Comparison of ENCODE assay signal across 8 cellular contexts in genomic region chr16:89700649-89701424, GRCh38. TPM values are rescaled to one million over a fixed set of nuclear protein-coding genes. Genes with fewer than 3 reads are reported as not detected.
DNase-seq lines count a peak whose midpoint lies in the region; ATAC-seq and TF ChIP-seq lines count a peak whose summit lies in the region.

No MANE protein-coding gene starts in this region.

- H3K79me2 ChIP-seq in KMS-11 (ENCODE audit: insufficient read depth, low read depth), result no peaks in the 10 kb centered on the region

- CTCF ChIA-PET in WTC11 (lab: Charles Lee), result interaction anchor here (0.6 to 3.6 kb wide), 36 partner anchors 10 to 508 kb away, joined by 3 to 36 read pairs (median 4); partner anchors contain the start of genes CDK10, CHMP1A, MC1R and SPATA33

- intact Hi-C loops in lower leg skin (cut with DNase I; ENCODE audit: low total_unique reads) (loop anchor here (10.0 kb wide), 1 partner anchor 164 kb away; no protein-coding TSS in a partner anchor), stomach (cut with DNase I; ENCODE audit: low total_unique reads) (loop anchor here (10.0 kb wide), 1 partner anchor 164 kb away; no protein-coding TSS in a partner anchor)

- POLR2A ChIA-PET in WTC11 (lab: Charles Lee), result interaction anchor here (0.9 to 2.6 kb wide), 6 partner anchors 10 to 893 kb away, joined by 3 to 18 read pairs (median 6); partner anchors contain the start of gene CDK10

- peak overlapping the region; percentile 64 for H3K4me3 Mint-ChIP-seq in WTC11

- no peaks in the 10 kb centered on the region for H3K9me3 ChIP-seq in stomach

- H2AFZ ChIP-seq in KMS-11 (ENCODE audit: low read depth), result peak overlapping the region; percentile 56

- H3K27ac ChIP-seq in KMS-11 (peak overlapping the region; percentile 68), coronary artery (peak overlapping the region; percentile 76 to 90), stomach (peak overlapping the region; percentile 89 to 99 (median 94))

- no peaks in the 10 kb centered on the region for H3K9me3 Mint-ChIP-seq in WTC11

- peaks cover 12% of the 10 kb centered on the region for H3K4me1 Mint-ChIP-seq in WTC11

- peak overlapping the region; percentile 64 for H3K9ac ChIP-seq in KMS-11

- 3 to 4% methylated on average over 20 to 44 of the region's 78 CpGs for WGBS in lower leg skin, 2 donors
- WGBS in stomach, 5 donors, result 1 to 2% (median 1%) methylated on average over 41 to 78 of the region's 78 CpGs; no CpG with 5 or more reads in 1 of the 5 donors

- H3K4me2 ChIP-seq in KMS-11, result peak overlapping the region; percentile 85

- H3K36me3 ChIP-seq in KMS-11 (ENCODE audit: insufficient read depth) (no peaks in the 10 kb centered on the region), stomach (peaks cover 0 to 24% (median 21%) of the 10 kb centered on the region in 4 donors)

- H3K27ac Mint-ChIP-seq in WTC11, result no peak overlapping the region

- no peak overlapping the region for H3K4me3 ChIP-seq in KMS-11 (IDR thresholded peaks at IDR 0.05; ENCODE audit: insufficient read depth, low read depth, low read length)
- peak overlapping the region; percentile 82 for H3K4me3 ChIP-seq in coronary artery
- peak overlapping the region; percentile 56 for H3K4me3 ChIP-seq in lower leg skin (ENCODE audit: low read depth, poor library complexity, severe bottlenecking)
- peak overlapping the region; percentile 70 to 80 (median 74) for H3K4me3 ChIP-seq in stomach

- H3K4me1 ChIP-seq in KMS-11 (ENCODE audit: low read depth, poor library complexity, severe bottlenecking) (peaks cover 33% of the 10 kb centered on the region), stomach (peaks cover 28 to 53% (median 44%) of the 10 kb centered on the region in 4 donors)

- no peaks in the 10 kb centered on the region for H4K20me1 ChIP-seq in KMS-11 (ENCODE audit: insufficient read depth)

- TF ChIP-seq EP300 in stomach (IDR thresholded peaks at IDR 0.05), result no peak

- H3K36me3 Mint-ChIP-seq in WTC11, result peaks cover 3% of the 10 kb centered on the region; the same call in 1 of the 2 replicates

- TF ChIP-seq CTCF in KMS-11 (conservative IDR thresholded peaks at IDR 0.05; ENCODE audit: low read depth, low read length), result 0 out of 2 replicates have a peak, but pooled peaks have one; percentile 19
- peak; percentile 10; the same call in 1 of the 2 replicates for TF ChIP-seq CTCF in WTC11 (IDR thresholded peaks at IDR 0.05)
- no peak for TF ChIP-seq CTCF in coronary artery (IDR thresholded peaks at IDR 0.05)
- no peak for TF ChIP-seq CTCF in lower leg skin (IDR thresholded peaks at IDR 0.05)
- TF ChIP-seq CTCF in stomach (IDR thresholded peaks at IDR 0.05), result peak in 1 of 7 experiments; percentile 4

- peaks cover 31% of the 10 kb centered on the region for H3K27me3 Mint-ChIP-seq in WTC11 (ENCODE audit: low read depth)

- H3K27me3 ChIP-seq in KMS-11 (ENCODE audit: insufficient read depth, low read depth), result no peaks in the 10 kb centered on the region
- H3K27me3 ChIP-seq in stomach, result peaks cover 0 to 29% (median 0%) of the 10 kb centered on the region in 3 donors

- peak; percentile 32 for DNase-seq in NCI-H510A (lab: John Stamatoyannopoulos, UW)
- DNase-seq in NCI-H510A treated with DMSO at 0.1 percent for 48 hours (lab: John Stamatoyannopoulos, UW), result no peak
- DNase-seq in WTC11 (ENCODE audit: low spot score), result peak; percentile 66
- DNase-seq in coronary artery (ENCODE audit: low spot score), result no peak
- peak in 1 of 2 donors; percentile 89 for DNase-seq in lower leg skin (ENCODE audit: low spot score in 2 of 2)
- peak; percentile 76 for DNase-seq in stomach

- ATAC-seq in WTC11 (peak; percentile 10), GM21619 (IDR thresholded peaks at IDR 0.05; ENCODE audit: unreplicated experiment) (no peak)

- TF ChIP-seq POLR2A in lower leg skin (IDR thresholded peaks at IDR 0.05), result no peak
- TF ChIP-seq POLR2A in stomach (IDR thresholded peaks at IDR 0.05), result no peak

TF ChIP-seq in WTC11, 78 proteins besides CTCF, POLR2A, EP300 and RAD21 (continues in another document):
- TF ChIP-seq CREB1 (CRISPR knock-in tag; IDR thresholded peaks at IDR 0.05), result no peak
- no peak for TF ChIP-seq AR (CRISPR knock-in tag; IDR thresholded peaks at IDR 0.05)
- TF ChIP-seq ZNF416 (CRISPR knock-in tag; IDR thresholded peaks at IDR 0.05), result no peak
- no peak for TF ChIP-seq TCF7 (CRISPR knock-in tag; IDR thresholded peaks at IDR 0.05; ENCODE audit: low read depth)
- TF ChIP-seq ZNF138 (CRISPR knock-in tag; conservative IDR thresholded peaks at IDR 0.05), result no peak
- 0 out of 2 replicates have a peak, but pooled peaks have one; percentile 37 for TF ChIP-seq FOXK1 (CRISPR knock-in tag; IDR thresholded peaks at IDR 0.05)
- no peak for TF ChIP-seq FOXJ3 (CRISPR knock-in tag; IDR thresholded peaks at IDR 0.05; ENCODE audit: borderline replicate concordance)
- no peak for TF ChIP-seq USF2 (CRISPR knock-in tag; IDR thresholded peaks at IDR 0.05)
- TF ChIP-seq GRHL2 (CRISPR knock-in tag; IDR thresholded peaks at IDR 0.05; ENCODE audit: insufficient replicate concordance, severe bottlenecking), result no peak
- no peak for TF ChIP-seq MLX (CRISPR knock-in tag; IDR thresholded peaks at IDR 0.05)
- 0 out of 2 replicates have a peak, but pooled peaks have one; percentile 35 for TF ChIP-seq ELF4 (CRISPR knock-in tag; IDR thresholded peaks at IDR 0.05; ENCODE audit: low read depth)
- TF ChIP-seq, protein P1, sequence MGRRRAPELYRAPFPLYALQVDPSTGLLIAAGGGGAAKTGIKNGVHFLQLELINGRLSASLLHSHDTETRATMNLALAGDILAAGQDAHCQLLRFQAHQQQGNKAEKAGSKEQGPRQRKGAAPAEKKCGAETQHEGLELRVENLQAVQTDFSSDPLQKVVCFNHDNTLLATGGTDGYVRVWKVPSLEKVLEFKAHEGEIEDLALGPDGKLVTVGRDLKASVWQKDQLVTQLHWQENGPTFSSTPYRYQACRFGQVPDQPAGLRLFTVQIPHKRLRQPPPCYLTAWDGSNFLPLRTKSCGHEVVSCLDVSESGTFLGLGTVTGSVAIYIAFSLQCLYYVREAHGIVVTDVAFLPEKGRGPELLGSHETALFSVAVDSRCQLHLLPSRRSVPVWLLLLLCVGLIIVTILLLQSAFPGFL (CRISPR knock-in tag; IDR thresholded peaks at IDR 0.05; ENCODE audit: borderline replicate concordance), result 0 out of 2 replicates have a peak, but pooled peaks have one; percentile 80
- TF ChIP-seq NFYB (CRISPR knock-in tag; conservative IDR thresholded peaks at IDR 0.05; ENCODE audit: low read depth), result no peak

RNA-seq across cellular contexts. Expression of gene SPATA2L, which starts 0.7 kb away (rescaled TPM):
- total RNA-seq in WTC11 (2021) (12.1 to 15.7 TPM (median 14.1 TPM) in 3 replicates), lower leg skin (10 to 100 TPM; 18.3 to 34.6 (median 28.4) TPM), stomach (10 to 100 TPM in 3 of 5 donors, 1 to 10 TPM in 1, not detected in 1; 9.7 to 41.4 (median 32.3) TPM)
- polyA plus RNA-seq in stomach, result 10 to 100 TPM; 10.6 to 12.8 (median 12.2) TPM

RNA-seq across cellular contexts. Expression of gene CDK10, which starts 14.3 kb away (rescaled TPM):
- total RNA-seq in WTC11 (2021) (79.8 to 102 TPM (median 81.6 TPM) in 3 replicates), lower leg skin (10 to 100 TPM; 34.6 to 69.1 (median 40.9) TPM), stomach (100 to 1,000 TPM in 3 of 5 donors, 10 to 100 TPM in 2; 40.9 to 256 (median 133) TPM)
- polyA plus RNA-seq in stomach, result 100 to 1,000 TPM in 1 of 3 donors, 10 to 100 TPM in 2; 60.0 to 106 (median 67.1) TPM

RNA-seq across cellular contexts. Expression of gene VPS9D1, which starts 19.9 kb away (rescaled TPM):
- 3.8 to 5.6 TPM (median 4.2 TPM) in 3 replicates for total RNA-seq in WTC11 (2021)
- 1 to 10 TPM; 5.8 to 9.8 (median 7.0) TPM for total RNA-seq in lower leg skin
- 10 to 100 TPM in 2 of 5 donors, 1 to 10 TPM in 3; 2.7 to 43.2 (median 4.3) TPM for total RNA-seq in stomach
- polyA plus RNA-seq in stomach, result 10 to 100 TPM in 2 of 3 donors, 1 to 10 TPM in 1; 6.3 to 23.7 (median 11.4) TPM

RNA-seq across cellular contexts. Expression of gene ZNF276, which starts 20.5 kb away (rescaled TPM):
- total RNA-seq in WTC11 (2021), result 13.9 to 17.2 TPM (median 16.6 TPM) in 3 replicates
- total RNA-seq in lower leg skin, result 10 to 100 TPM; 44.7 to 62.0 (median 52.8) TPM
- 100 to 1,000 TPM in 3 of 5 donors, 10 to 100 TPM in 2; 27.2 to 418 (median 105) TPM for total RNA-seq in stomach
- 10 to 100 TPM; 11.0 to 24.5 (median 13.6) TPM for polyA plus RNA-seq in stomach

RNA-seq across cellular contexts. Expression of gene SPATA33, which starts 43.2 kb away (rescaled TPM):
- total RNA-seq in WTC11 (2021) (12.0 to 12.8 TPM (median 12.2 TPM) in 3 replicates), lower leg skin (1 to 10 TPM; 1.1 to 4.1 (median 2.5) TPM), stomach (100 to 1,000 TPM in 1 of 5 donors, 10 to 100 TPM in 2, 1 to 10 TPM in 2; 3.2 to 181 (median 12.3) TPM)
- 10 to 100 TPM in 1 of 3 donors, 1 to 10 TPM in 2; 6.4 to 21.2 (median 9.9) TPM for polyA plus RNA-seq in stomach

Comparison
In these comparisons a context has a peak if more than half of its experiments do, and no peak if none do; other contexts are left out.
1. DNase-seq: peak in NCI-H510A (single experiment), WTC11 (single experiment) and stomach (single experiment); none in NCI-H510A treated with DMSO at 0.1 percent for 48 hours (single experiment) and coronary artery (single experiment).
2. CTCF ChIP-seq: peak in KMS-11 (single experiment) and WTC11 (single experiment); none in coronary artery (single experiment) and lower leg skin (0 of 3).
3. Peak in every context shown above with its lines, with median percentiles within 50 percentile points of each other: H3K27ac ChIP-seq.